Comparison of ENCODE assay signal across 1 cellular context in genomic region chr6:27375613-27376079, GRCh38.
TF ChIP-seq lines count a peak whose summit lies in the region.

No MANE protein-coding gene starts in this region.

TF ChIP-seq in K562, 482 proteins besides CTCF, POLR2A, EP300 and RAD21 (continued from another document and continues in another):
- TF ChIP-seq THRA (IDR thresholded peaks at IDR 0.05) (no peak), PRDM10 (IDR thresholded peaks at IDR 0.05; ENCODE audit: partially characterized antibody) (peak; percentile 84), ARNT (IDR thresholded peaks at IDR 0.05) (no peak), HDAC1 (IDR thresholded peaks at IDR 0.05) (no peak), NCOR1 (IDR thresholded peaks at IDR 0.05) (no peak), DEAF1 (CRISPR knock-in tag; IDR thresholded peaks at IDR 0.05) (no peak), ZBTB40 (IDR thresholded peaks at IDR 0.05) (peak; percentile 44; the same call in 1 of the 2 replicates), ZBTB40 (CRISPR knock-in tag; IDR thresholded peaks at IDR 0.05) (no peak), CREB3 (tag; conservative IDR thresholded peaks at IDR 0.05; ENCODE audit: low read depth) (0 out of 2 replicates have a peak, but pooled peaks have one; percentile 34), HNRNPH1 (optimal IDR thresholded peaks at IDR 0.05; ENCODE audit: low read depth, low read length) (no peak), E2F4 (CRISPR knock-in tag; IDR thresholded peaks at IDR 0.05; ENCODE audit: low read depth) (no peak), ZMIZ1 (IDR thresholded peaks at IDR 0.05; ENCODE audit: low read depth in 2 of 2, low read length in 2 of 2) (peak in 1 of 2 experiments; percentile 47; a peak in 1 of 4 replicates), ZNF644 (tag; IDR thresholded peaks at IDR 0.05; ENCODE audit: low read depth) (no peak), CBX5 (IDR thresholded peaks at IDR 0.05; ENCODE audit: borderline replicate concordance, low read depth) (0 out of 2 replicates have a peak, but pooled peaks have one; percentile 19), FOXM1 (IDR thresholded peaks at IDR 0.05; ENCODE audit: low read depth) (peak; percentile 69), FOXM1 (CRISPR knock-in tag; IDR thresholded peaks at IDR 0.05; ENCODE audit: low read depth) (no peak), SRF (CRISPR knock-in tag; IDR thresholded peaks at IDR 0.05) (0 out of 4 replicates have a peak, but pooled peaks of 1 of the 2 experiments have one; percentile 8), ZNF311 (CRISPR knock-in tag; IDR thresholded peaks at IDR 0.05) (no peak), NBN (IDR thresholded peaks at IDR 0.05; ENCODE audit: low read depth) (peak; percentile 17), MAFG (tag; conservative IDR thresholded peaks at IDR 0.05) (no peak), RBM14 (IDR thresholded peaks at IDR 0.05; ENCODE audit: borderline replicate concordance, insufficient read depth, low read depth, low read length) (no peak), NR2C2 (CRISPR knock-in tag; IDR thresholded peaks at IDR 0.05) (no peak), NR2C2 (tag; IDR thresholded peaks at IDR 0.05) (peak; percentile 26; the same call in 1 of the 2 replicates), PTBP1 (IDR thresholded peaks at IDR 0.05; ENCODE audit: low read depth, low read length) (no peak), FOXJ2 (tag; IDR thresholded peaks at IDR 0.05) (peak; percentile 24; the same call in 1 of the 2 replicates), CBFB (CRISPR knock-in tag; IDR thresholded peaks at IDR 0.05) (no peak)
